10 cellular contexts compared by ENCODE assay signal in the genomic region with DNA sequence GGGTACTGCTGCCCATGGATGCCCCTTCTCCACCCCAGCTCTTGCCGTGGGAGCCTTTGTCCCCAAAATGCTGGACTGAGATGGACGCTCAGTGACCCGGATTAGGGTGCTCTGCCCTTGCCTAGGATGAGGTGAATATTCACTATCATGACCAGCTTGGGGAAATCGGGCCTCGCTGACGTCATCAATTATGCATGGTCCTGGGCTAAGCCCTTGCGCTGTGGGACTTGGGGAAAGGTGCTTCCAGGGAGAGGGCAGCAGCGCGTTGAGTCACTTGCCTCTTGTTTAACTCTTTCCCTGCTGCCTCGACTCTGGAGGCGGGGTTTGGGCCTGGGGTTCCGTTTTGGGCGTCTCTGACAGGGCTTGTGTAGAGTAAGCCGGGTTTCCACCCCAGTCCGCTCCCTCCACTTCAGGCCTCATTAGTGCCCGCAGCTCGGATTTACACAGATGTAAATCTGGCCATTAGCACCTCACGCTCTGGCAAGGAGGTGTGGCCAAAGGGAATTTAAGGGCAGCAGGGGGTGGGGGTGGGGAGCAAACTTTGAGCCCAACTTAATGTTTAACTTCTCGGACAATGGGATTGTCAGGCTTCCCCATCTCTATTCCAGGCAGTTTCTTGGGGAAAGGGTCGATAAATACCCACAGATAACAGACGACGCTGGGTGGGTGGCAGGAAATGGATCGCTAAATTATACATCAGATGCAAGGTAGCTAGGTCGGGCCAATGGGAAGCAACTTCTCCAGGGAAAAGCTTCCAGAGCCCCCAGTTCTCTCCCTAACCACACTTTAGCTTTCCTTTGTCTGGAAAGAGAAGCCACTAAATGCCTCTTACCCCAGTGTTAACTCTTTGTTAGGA. TPM values are rescaled to one million over a fixed set of nuclear protein-coding genes. Genes with fewer than 3 reads are reported as not detected.
DNase-seq lines count a peak whose midpoint lies in the region; ATAC-seq, FAIRE-seq and TF ChIP-seq lines count a peak whose summit lies in the region.
"Had no signal": no experiment of that assay in that cellular context is flagged by ENCODE, and none has a peak within 500 bp of the region (broad histone marks: within the 10 kb centered on the region; RNA-seq: fewer than 3 reads in every experiment).

No MANE protein-coding gene starts in this region.

- H3K9me3 ChIP-seq in A549: peaks cover 4% of the 10 kb centered on the region
- H3K9me3 ChIP-seq in naive thymus-derived CD4-positive, alpha-beta T cell (ENCODE audit: control insufficient read depth in 2 of 3, low read length in 3 of 3): no peaks in the 10 kb centered on the region

- POLR2A ChIA-PET in A549 (lab: Yijun Ruan, JAX): interaction anchor here (0.6 to 1.0 kb wide), 5 partner anchors 19 to 194 kb away, joined by 3 to 5 read pairs (median 3); no protein-coding TSS in a partner anchor
- POLR2A ChIA-PET in naive thymus-derived CD4-positive, alpha-beta T cell (lab: Charles Lee): no interaction called here

- FAIRE-seq in A549 (lab: Jason Lieb, UNC): peak; percentile 39

- no peak overlapping the region for H2BK15ac ChIP-seq in mesendoderm (replicated peaks; ENCODE audit: low read depth)

- CTCF ChIA-PET in A549 (lab: Yijun Ruan, JAX): interaction anchor here (0.8 to 1.2 kb wide), 5 partner anchors 12 to 486 kb away, joined by 3 to 4 read pairs (median 3); no protein-coding TSS in a partner anchor
- CTCF ChIA-PET in naive thymus-derived CD4-positive, alpha-beta T cell (lab: Charles Lee): no interaction called here

- TF ChIP-seq POLR2A in A549 (IDR thresholded peaks at IDR 0.05; ENCODE audit: low read length): no peak

- no peak for TF ChIP-seq CTCF in A549 (IDR thresholded peaks at IDR 0.05)
- no peak for TF ChIP-seq CTCF in fibroblast of pulmonary artery (IDR thresholded peaks at IDR 0.05; ENCODE audit: low read length, missing control alignments)

- peak; percentile 81 to 95 for DNase-seq in A549 (ENCODE audit: low read depth in 1 of 2, low spot score in 1 of 2)
- peak; percentile 68 for DNase-seq in NCI-H82 (lab: John Stamatoyannopoulos, UW)
- DNase-seq in fibroblast of pulmonary artery (ENCODE audit: low read depth): peak; percentile 59
- peak; percentile 95 for DNase-seq in mesendoderm
- no peak for DNase-seq in DMS153 (lab: John Stamatoyannopoulos, UW)
- DNase-seq in naive thymus-derived CD4-positive, alpha-beta T cell: no peak
- no peak for DNase-seq in NCI-H1105 treated with DMSO at 0.1 percent for 48 hours (lab: John Stamatoyannopoulos, UW)
- DNase-seq: activated naive CD4-positive, alpha-beta T cell treated with anti-CD3 and anti-CD28 coated beads, Interleukin-2, amount 10 ng/mL, durations not matched to agents 7 days and 5 days; NCI-H146 had no signal

- peak overlapping the region; percentile 77 for H3K4me2 ChIP-seq in A549
- peak overlapping the region; percentile 49 for H3K4me2 ChIP-seq in mesendoderm (ENCODE audit: low read length)

- H3K4me1 ChIP-seq in A549 (peaks cover 28% of the 10 kb centered on the region), mesendoderm (ENCODE audit: control insufficient read depth, low read depth, low read length) (peaks cover 5% of the 10 kb centered on the region)
- H3K4me1 ChIP-seq in naive thymus-derived CD4-positive, alpha-beta T cell (ENCODE audit: control insufficient read depth in 2 of 2, insufficient read depth in 2 of 2, low read length in 2 of 2): no peaks in the 10 kb centered on the region

- 1% methylated on average over 20 of the region's 24 CpGs for WGBS in A549 (ENCODE audit: missing lambda C conversion rate)
- no CpG with 5 or more reads among the region's 24 CpGs for WGBS in mesendoderm (ENCODE audit: extremely low coverage, insufficient coverage, low lambda C conversion rate)

- TF ChIP-seq RAD21 in A549 (conservative IDR thresholded peaks at IDR 0.05 in 1 of 2, IDR thresholded peaks at IDR 0.05 in 1 of 2): peak; percentile 46 to 54; a peak in 4 of 5 replicates

- no peaks in the 10 kb centered on the region for H3K79me1 ChIP-seq in mesendoderm (ENCODE audit: low read length)

- H3K9me3 Mint-ChIP-seq in naive thymus-derived CD4-positive, alpha-beta T cell: peaks cover 0 to 4% (median 0%) of the 10 kb centered on the region in 11 donors
- H3K9me3 Mint-ChIP-seq: activated naive CD4-positive, alpha-beta T cell treated with anti-CD3 and anti-CD28 coated beads, Interleukin-2, amount 10 ng/mL, durations not matched to agents 7 days and 5 days had no signal

- H3K23ac ChIP-seq in mesendoderm (ENCODE audit: low read length): no peak overlapping the region

- H3K36me3 Mint-ChIP-seq in naive thymus-derived CD4-positive, alpha-beta T cell: peaks cover 0 to 4% (median 0%) of the 10 kb centered on the region in 5 donors
- H3K36me3 Mint-ChIP-seq: activated naive CD4-positive, alpha-beta T cell treated with anti-CD3 and anti-CD28 coated beads, Interleukin-2, amount 10 ng/mL, durations not matched to agents 7 days and 5 days had no signal

- H3K4me1 Mint-ChIP-seq in naive thymus-derived CD4-positive, alpha-beta T cell: peaks cover 0 to 2% (median 0%) of the 10 kb centered on the region in 7 donors
- H3K4me1 Mint-ChIP-seq: activated naive CD4-positive, alpha-beta T cell treated with anti-CD3 and anti-CD28 coated beads, Interleukin-2, amount 10 ng/mL, durations not matched to agents 7 days and 5 days had no signal

- H3K4me3 Mint-ChIP-seq in naive thymus-derived CD4-positive, alpha-beta T cell: no peak overlapping the region
- H3K4me3 Mint-ChIP-seq: activated naive CD4-positive, alpha-beta T cell treated with anti-CD3 and anti-CD28 coated beads, Interleukin-2, amount 10 ng/mL, durations not matched to agents 7 days and 5 days had no signal

- H3K27ac ChIP-seq in A549 (peak overlapping the region; percentile 83 to 90), mesendoderm (ENCODE audit: low read depth, low read length) (peak overlapping the region; percentile 46)
- H3K27ac ChIP-seq in naive thymus-derived CD4-positive, alpha-beta T cell (ENCODE audit: low read depth, low read length): no peak overlapping the region

- no peak overlapping the region for H2AK5ac ChIP-seq in mesendoderm (ENCODE audit: low read length)

- H3K27me3 Mint-ChIP-seq in naive thymus-derived CD4-positive, alpha-beta T cell: peaks cover 0 to 4% (median 0%) of the 10 kb centered on the region in 5 donors

- H3K4me3 ChIP-seq in A549 (peak overlapping the region; percentile 33), fibroblast of pulmonary artery (replicated peaks; ENCODE audit: low read depth, low read length) (peak overlapping the region; percentile 19), mesendoderm (ENCODE audit: low read length) (no peak overlapping the region)
- H3K4me3 ChIP-seq in naive thymus-derived CD4-positive, alpha-beta T cell (ENCODE audit: low read length): no peak overlapping the region

- peak overlapping the region; percentile 57 for H3K56ac ChIP-seq in mesendoderm (ENCODE audit: low read length)

- no peak overlapping the region for H4K5ac ChIP-seq in mesendoderm (ENCODE audit: low read length)

- intact Hi-C loops in naive thymus-derived CD4-positive, alpha-beta T cell (cut with micrococcal nuclease): no loop called here

- no peak overlapping the region for H2BK120ac ChIP-seq in mesendoderm (ENCODE audit: low read depth, low read length)

- ATAC-seq in A549 (peak; percentile 87 to 92), HG03196 (IDR thresholded peaks at IDR 0.05; ENCODE audit: unreplicated experiment) (no peak)
- no peak for ATAC-seq in naive thymus-derived CD4-positive, alpha-beta T cell

- no peak for TF ChIP-seq EP300 in A549 (IDR thresholded peaks at IDR 0.05)

- no peak overlapping the region for H3K27ac Mint-ChIP-seq in naive thymus-derived CD4-positive, alpha-beta T cell
- H3K27ac Mint-ChIP-seq: activated naive CD4-positive, alpha-beta T cell treated with anti-CD3 and anti-CD28 coated beads, Interleukin-2, amount 10 ng/mL, durations not matched to agents 7 days and 5 days had no signal

- H3K18ac ChIP-seq in mesendoderm (ENCODE audit: low read length): peak overlapping the region; percentile 25

- peaks cover 4% of the 10 kb centered on the region for H3K27me3 ChIP-seq in mesendoderm (ENCODE audit: insufficient read depth, low read length, poor library complexity)
- no peaks in the 10 kb centered on the region for H3K27me3 ChIP-seq in naive thymus-derived CD4-positive, alpha-beta T cell (ENCODE audit: control insufficient read depth in 2 of 2, insufficient read depth in 2 of 2, low read length in 2 of 2)

- no peak overlapping the region for H4K8ac ChIP-seq in mesendoderm (ENCODE audit: low read depth, low read length)

- H3K9ac ChIP-seq in mesendoderm (ENCODE audit: low read length): peak overlapping the region; percentile 25

- H3K79me2 ChIP-seq in mesendoderm (ENCODE audit: control insufficient read depth, insufficient read depth, low read length): no peaks in the 10 kb centered on the region

- H3K4ac ChIP-seq in mesendoderm (ENCODE audit: low read depth, low read length): no peak overlapping the region

- no peak overlapping the region for H2BK5ac ChIP-seq in mesendoderm (ENCODE audit: low read length)

- H3K36me3 ChIP-seq in mesendoderm (ENCODE audit: control insufficient read depth, insufficient read depth, low read length): no peaks in the 10 kb centered on the region
- H3K36me3 ChIP-seq in naive thymus-derived CD4-positive, alpha-beta T cell (ENCODE audit: control insufficient read depth in 2 of 3, insufficient read depth in 3 of 3, low read length in 3 of 3): no peaks in the 10 kb centered on the region

RNA-seq across cellular contexts. Expression of a gene that starts 51.3 kb away (rescaled TPM):
- 11.3 and 15.8 TPM in 2 replicates for polyA plus RNA-seq in A549 (2011; rRNA removed)
- polyA plus RNA-seq in A549 (2012; cell fraction: cytosol; rRNA removed): 25.6 and 26.7 TPM in 2 replicates
- 54.2 and 56.7 TPM in 2 replicates for polyA plus RNA-seq in A549 (2012; cell fraction: nucleus; rRNA removed)
- polyA plus RNA-seq in A549 (2017; fragmentation: RNase III; extraction: RNeasy Plus Mini Kit Qiagen cat#74134 plus additional on column Dnase treatment): 14.4 to 16.5 TPM (median 14.5 TPM) in 3 replicates
- 30.2 and 36.0 TPM in 2 replicates for polyA minus RNA-seq in A549 (2011; rRNA and poly(A)+ RNA removed)
- polyA plus RNA-seq in mesendoderm (2013, experiment 1 of 2): 43.5 TPM
- polyA plus RNA-seq in mesendoderm (2013, experiment 2 of 2): 47.0 TPM
- 10 to 100 TPM in 1 of 5 experiments, 1 to 10 TPM in 3, under 1 TPM in 1; 0.39 to 31.4 (median 3.5) TPM for total RNA-seq in naive thymus-derived CD4-positive, alpha-beta T cell
- 1 to 10 TPM; 1.7 to 3.1 TPM for polyA plus RNA-seq in naive thymus-derived CD4-positive, alpha-beta T cell

Comparison
In these comparisons a context has a peak if more than half of its experiments do, and no peak if none do; other contexts are left out.
1. ATAC-seq: peak in A549 (2 of 2); none in HG03196 (single experiment) and naive thymus-derived CD4-positive, alpha-beta T cell (single experiment).
2. DNase-seq: peak in A549 (2 of 2), NCI-H82 (single experiment), fibroblast of pulmonary artery (single experiment) and mesendoderm (single experiment); none in DMS153 (single experiment), naive thymus-derived CD4-positive, alpha-beta T cell (0 of 9) and NCI-H1105 treated with DMSO at 0.1 percent for 48 hours (single experiment).
3. H3K4me3 ChIP-seq: peak in A549 (single experiment) and fibroblast of pulmonary artery (single experiment); none in mesendoderm (single experiment) and naive thymus-derived CD4-positive, alpha-beta T cell (single experiment).